In genomic region chr13:105817011-105817410, GRCh38 we compare ENCODE assay signal across 1 cellular context.
A peak's percentile ranks its signal among the peaks of the same experiment; 100 is the strongest.
TF ChIP-seq lines count a peak whose summit lies in the region.

No MANE protein-coding gene starts in this region.

TF ChIP-seq in H1, 55 proteins besides CTCF, POLR2A, EP300 and RAD21 (continued from another document):
- TF ChIP-seq ATF2 (IDR thresholded peaks at IDR 0.05; ENCODE audit: low read length) (no peak), YY1 (IDR thresholded peaks at IDR 0.05; ENCODE audit: low read depth, low read length) (no peak), JUND (IDR thresholded peaks at IDR 0.05; ENCODE audit: low read length) (peak; percentile 32), POU5F1 (IDR thresholded peaks at IDR 0.05; ENCODE audit: low read depth, low read length) (0 out of 2 replicates have a peak, but pooled peaks have one; percentile 66), SP1 (IDR thresholded peaks at IDR 0.05; ENCODE audit: low read depth, low read length) (peak; percentile 89), BCL11A (IDR thresholded peaks at IDR 0.05; ENCODE audit: low read depth in 2 of 2, low read length in 2 of 2) (peak; percentile 79), TEAD4 (IDR thresholded peaks at IDR 0.05; ENCODE audit: low read depth, low read length) (peak; percentile 95), SP2 (IDR thresholded peaks at IDR 0.05; ENCODE audit: low read length) (no peak), TCF12 (IDR thresholded peaks at IDR 0.05; ENCODE audit: low read depth, low read length) (peak; percentile 81; the same call in 1 of the 2 replicates), PHF8 (conservative IDR thresholded peaks at IDR 0.05; ENCODE audit: low read depth, low read length) (no peak), EGR1 (IDR thresholded peaks at IDR 0.05; ENCODE audit: borderline replicate concordance, low read depth, low read length) (0 out of 2 replicates have a peak, but pooled peaks have one; percentile 26)
